In the genomic region with DNA sequence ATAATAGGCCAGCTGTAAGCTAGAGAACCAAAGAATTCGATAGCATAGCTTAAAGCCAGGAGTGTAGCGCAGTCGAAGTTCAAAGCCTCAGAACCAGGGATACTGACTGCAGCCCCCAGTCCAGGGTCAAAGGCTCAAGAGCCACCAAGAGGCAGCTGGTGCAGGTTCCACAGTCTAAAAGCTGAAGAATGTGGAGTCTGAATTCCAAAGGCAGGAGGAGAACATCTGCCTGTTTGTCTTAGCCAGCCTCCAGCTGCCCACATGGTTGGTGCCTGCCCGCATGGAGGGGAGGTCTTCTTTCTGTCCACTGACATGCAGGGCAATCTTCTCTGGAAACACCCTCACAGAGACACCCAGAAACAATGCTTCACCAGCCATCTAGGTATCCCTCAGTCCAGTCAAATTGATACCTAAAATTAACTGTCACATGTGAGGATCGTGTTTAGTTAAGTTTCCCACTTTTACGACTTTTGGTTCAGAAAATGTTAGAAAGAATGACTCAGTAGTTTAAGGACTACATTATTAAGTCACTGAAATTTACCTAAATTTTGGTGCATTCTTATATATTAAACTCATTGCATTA, we compare ENCODE assay signal across 2 cellular contexts.
TF ChIP-seq lines count a peak whose summit lies in the region.

No MANE protein-coding gene starts in this region.

TF ChIP-seq in HepG2, 621 proteins besides CTCF, POLR2A, EP300 and RAD21:
- TF ChIP-seq, protein P1, sequence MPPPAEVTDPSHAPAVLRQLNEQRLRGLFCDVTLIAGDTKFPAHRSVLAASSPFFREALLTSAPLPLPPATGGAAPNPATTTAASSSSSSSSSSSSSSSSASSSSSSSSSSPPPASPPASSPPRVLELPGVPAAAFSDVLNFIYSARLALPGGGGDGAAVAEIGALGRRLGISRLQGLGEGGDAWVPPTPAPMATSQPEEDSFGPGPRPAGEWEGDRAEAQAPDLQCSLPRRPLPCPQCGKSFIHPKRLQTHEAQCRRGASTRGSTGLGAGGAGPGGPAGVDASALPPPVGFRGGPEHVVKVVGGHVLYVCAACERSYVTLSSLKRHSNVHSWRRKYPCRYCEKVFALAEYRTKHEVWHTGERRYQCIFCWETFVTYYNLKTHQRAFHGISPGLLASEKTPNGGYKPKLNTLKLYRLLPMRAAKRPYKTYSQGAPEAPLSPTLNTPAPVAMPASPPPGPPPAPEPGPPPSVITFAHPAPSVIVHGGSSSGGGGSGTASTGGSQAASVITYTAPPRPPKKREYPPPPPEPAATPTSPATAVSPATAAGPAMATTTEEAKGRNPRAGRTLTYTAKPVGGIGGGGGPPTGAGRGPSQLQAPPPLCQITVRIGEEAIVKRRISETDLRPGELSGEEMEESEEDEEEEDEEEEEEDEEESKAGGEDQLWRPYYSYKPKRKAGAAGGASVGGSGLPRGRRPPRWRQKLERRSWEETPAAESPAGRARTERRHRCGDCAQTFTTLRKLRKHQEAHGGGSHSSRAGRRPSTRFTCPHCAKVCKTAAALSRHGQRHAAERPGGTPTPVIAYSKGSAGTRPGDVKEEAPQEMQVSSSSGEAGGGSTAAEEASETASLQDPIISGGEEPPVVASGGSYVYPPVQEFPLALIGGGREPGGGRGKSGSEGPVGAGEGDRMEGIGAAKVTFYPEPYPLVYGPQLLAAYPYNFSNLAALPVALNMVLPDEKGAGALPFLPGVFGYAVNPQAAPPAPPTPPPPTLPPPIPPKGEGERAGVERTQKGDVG (CRISPR knock-in tag; IDR thresholded peaks at IDR 0.05; ENCODE audit: borderline replicate concordance), result no peak
- no peak for TF ChIP-seq FOSL2 (CRISPR knock-in tag; IDR thresholded peaks at IDR 0.05)
- no peak for TF ChIP-seq ETV5 (CRISPR knock-in tag; IDR thresholded peaks at IDR 0.05; ENCODE audit: borderline replicate concordance)
- TF ChIP-seq NFE2L1 (CRISPR knock-in tag; IDR thresholded peaks at IDR 0.05; ENCODE audit: borderline replicate concordance), result no peak
- TF ChIP-seq ZNF235 (CRISPR knock-in tag; IDR thresholded peaks at IDR 0.05; ENCODE audit: borderline replicate concordance), result no peak
- no peak for TF ChIP-seq ZNF382 (CRISPR knock-in tag; IDR thresholded peaks at IDR 0.05; ENCODE audit: borderline replicate concordance)
- TF ChIP-seq, protein P2, sequence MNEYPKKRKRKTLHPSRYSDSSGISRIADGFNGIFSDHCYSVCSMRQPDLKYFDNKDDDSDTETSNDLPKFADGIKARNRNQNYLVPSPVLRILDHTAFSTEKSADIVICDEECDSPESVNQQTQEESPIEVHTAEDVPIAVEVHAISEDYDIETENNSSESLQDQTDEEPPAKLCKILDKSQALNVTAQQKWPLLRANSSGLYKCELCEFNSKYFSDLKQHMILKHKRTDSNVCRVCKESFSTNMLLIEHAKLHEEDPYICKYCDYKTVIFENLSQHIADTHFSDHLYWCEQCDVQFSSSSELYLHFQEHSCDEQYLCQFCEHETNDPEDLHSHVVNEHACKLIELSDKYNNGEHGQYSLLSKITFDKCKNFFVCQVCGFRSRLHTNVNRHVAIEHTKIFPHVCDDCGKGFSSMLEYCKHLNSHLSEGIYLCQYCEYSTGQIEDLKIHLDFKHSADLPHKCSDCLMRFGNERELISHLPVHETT (CRISPR knock-in tag; conservative IDR thresholded peaks at IDR 0.05), result no peak
- no peak for TF ChIP-seq ZNF567 (CRISPR knock-in tag; IDR thresholded peaks at IDR 0.05; ENCODE audit: borderline replicate concordance)
- no peak for TF ChIP-seq ZNF136 (CRISPR knock-in tag; IDR thresholded peaks at IDR 0.05; ENCODE audit: low read depth)
- TF ChIP-seq, protein P3, sequence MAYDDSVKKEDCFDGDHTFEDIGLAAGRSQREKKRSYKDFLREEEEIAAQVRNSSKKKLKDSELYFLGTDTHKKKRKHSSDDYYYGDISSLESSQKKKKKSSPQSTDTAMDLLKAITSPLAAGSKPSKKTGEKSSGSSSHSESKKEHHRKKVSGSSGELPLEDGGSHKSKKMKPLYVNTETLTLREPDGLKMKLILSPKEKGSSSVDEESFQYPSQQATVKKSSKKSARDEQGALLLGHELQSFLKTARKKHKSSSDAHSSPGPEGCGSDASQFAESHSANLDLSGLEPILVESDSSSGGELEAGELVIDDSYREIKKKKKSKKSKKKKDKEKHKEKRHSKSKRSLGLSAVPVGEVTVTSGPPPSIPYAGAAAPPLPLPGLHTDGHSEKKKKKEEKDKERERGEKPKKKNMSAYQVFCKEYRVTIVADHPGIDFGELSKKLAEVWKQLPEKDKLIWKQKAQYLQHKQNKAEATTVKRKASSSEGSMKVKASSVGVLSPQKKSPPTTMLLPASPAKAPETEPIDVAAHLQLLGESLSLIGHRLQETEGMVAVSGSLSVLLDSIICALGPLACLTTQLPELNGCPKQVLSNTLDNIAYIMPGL (CRISPR knock-in tag; IDR thresholded peaks at IDR 0.05; ENCODE audit: borderline replicate concordance in 1 of 2, low read depth in 1 of 2), result no peak
- no peak for TF ChIP-seq SCMH1 (CRISPR knock-in tag; IDR thresholded peaks at IDR 0.05; ENCODE audit: borderline replicate concordance)
- TF ChIP-seq ZUFSP (CRISPR knock-in tag; IDR thresholded peaks at IDR 0.05; ENCODE audit: borderline replicate concordance), result no peak
- TF ChIP-seq SRF (IDR thresholded peaks at IDR 0.05; ENCODE audit: low read depth, low read length), result no peak
- TF ChIP-seq, protein P4, sequence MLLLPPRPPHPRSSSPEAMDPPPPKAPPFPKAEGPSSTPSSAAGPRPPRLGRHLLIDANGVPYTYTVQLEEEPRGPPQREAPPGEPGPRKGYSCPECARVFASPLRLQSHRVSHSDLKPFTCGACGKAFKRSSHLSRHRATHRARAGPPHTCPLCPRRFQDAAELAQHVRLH (CRISPR knock-in tag; IDR thresholded peaks at IDR 0.05; ENCODE audit: borderline replicate concordance, low read depth), result no peak

TF ChIP-seq in GM12878, 131 proteins besides CTCF, POLR2A, EP300 and RAD21:
- TF ChIP-seq NFIC (IDR thresholded peaks at IDR 0.05; ENCODE audit: low read depth, low read length) (peak; percentile 27; the same call in 1 of the 2 replicates), JUNB (IDR thresholded peaks at IDR 0.05) (peak; percentile 41; the same call in 1 of the 2 replicates), IKZF2 (IDR thresholded peaks at IDR 0.05) (no peak)
